In the genomic region with DNA sequence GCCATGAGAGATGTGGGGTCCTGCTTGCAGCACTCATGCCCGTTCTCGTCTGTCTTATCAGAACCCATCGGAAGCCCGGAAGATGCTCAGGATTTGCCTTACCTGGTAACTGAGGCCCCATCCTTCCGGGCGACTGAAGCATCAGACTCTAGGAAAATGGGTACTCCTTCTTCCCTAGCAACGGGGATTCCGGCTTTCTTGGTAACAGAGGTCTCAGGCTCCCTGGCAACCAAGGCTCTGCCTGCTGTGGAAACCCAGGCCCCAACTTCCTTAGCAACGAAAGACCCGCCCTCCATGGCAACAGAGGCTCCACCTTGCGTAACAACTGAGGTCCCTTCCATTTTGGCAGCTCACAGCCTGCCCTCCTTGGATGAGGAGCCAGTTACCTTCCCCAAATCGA, we compare ENCODE assay signal across 8 cellular contexts.
A peak's percentile ranks its signal among the peaks of the same experiment; 100 is the strongest.
DNase-seq lines count a peak whose midpoint lies in the region; ATAC-seq lines count a peak whose summit lies in the region.

No MANE protein-coding gene starts in this region.

- H3K4me1 Mint-ChIP-seq in memory B cell, result peaks cover 23% of the 10 kb centered on the region

- DNase-seq in COLO668 (lab: John Stamatoyannopoulos, UW; ENCODE audit: unreplicated experiment), result peak; percentile 25
- DNase-seq in KG1 (lab: John Stamatoyannopoulos, UW), result peak; percentile 37
- DNase-seq in activated CD4-positive, alpha-beta T cell treated with anti-CD3 and anti-CD28 coated beads for 24 hours (ENCODE audit: low read depth in 2 of 2), result peak; percentile 59 to 63
- peak; percentile 55 for DNase-seq in cerebellar cortex (ENCODE audit: low spot score)
- peak; percentile 80 to 83 for DNase-seq in memory B cell (ENCODE audit: low spot score in 2 of 2)
- peak; percentile 28 to 40 for DNase-seq in stimulated activated CD8-positive, alpha-beta memory T cell treated with anti-CD3 and anti-CD28 coated beads, Interleukin-4, amount 100 ng/mL, for 4 hours (ENCODE audit: low read depth in 2 of 2, low spot score in 1 of 2)
- no peak for DNase-seq in T1000 (lab: John Stamatoyannopoulos, UW)

- H3K27ac Mint-ChIP-seq in memory B cell, result peak overlapping the region; percentile 78

- H3K9me3 Mint-ChIP-seq in memory B cell, result no peaks in the 10 kb centered on the region

- peak overlapping the region; percentile 75 for H3K4me3 Mint-ChIP-seq in memory B cell

- ATAC-seq in memory B cell (ENCODE audit: low read depth), result peak; percentile 83
- no peak for ATAC-seq in GM21423 (IDR thresholded peaks at IDR 0.05; ENCODE audit: unreplicated experiment)

- no peaks in the 10 kb centered on the region for H3K36me3 Mint-ChIP-seq in memory B cell

- no peaks in the 10 kb centered on the region for H3K27me3 Mint-ChIP-seq in memory B cell
